In genomic region chr19:53879145-53880037, GRCh38 we compare ENCODE assay signal across 8 cellular contexts. TPM values are rescaled to one million over a fixed set of nuclear protein-coding genes. Genes with fewer than 3 reads are reported as not detected.
DNase-seq lines count a peak whose midpoint lies in the region; ATAC-seq and TF ChIP-seq lines count a peak whose summit lies in the region.

No MANE protein-coding gene starts in this region.

- no peak overlapping the region for H3K4me3 Mint-ChIP-seq in neural crest cell

- H3K9me3 Mint-ChIP-seq in neural crest cell: no peaks in the 10 kb centered on the region

- H3K4me3 ChIP-seq in RWPE2 (ENCODE audit: severe bottlenecking): peak overlapping the region; percentile 33

- peaks cover 4% of the 10 kb centered on the region for H3K36me3 ChIP-seq in RWPE2 (ENCODE audit: low read depth)

- TF ChIP-seq CTCF in RWPE2 (IDR thresholded peaks at IDR 0.05; ENCODE audit: poor library complexity, severe bottlenecking) (no peak), neural crest cell (conservative IDR thresholded peaks at IDR 0.05) (no peak)

- ATAC-seq in GM19324 (IDR thresholded peaks at IDR 0.05; ENCODE audit: low FRiP score, unreplicated experiment) (peak; percentile 75), RWPE2 (ENCODE audit: low read depth) (peak; percentile 91)
- peak; percentile 96 for ATAC-seq in stimulated activated naive CD8-positive, alpha-beta T cell treated with anti-CD3 and anti-CD28 coated beads, Interleukin-15, Interleukin-2, amounts not matched to agents 100 U/mL and 50 U/mL, for 24 hours

- H3K27me3 Mint-ChIP-seq in neural crest cell (ENCODE audit: low read depth): peaks cover 19% of the 10 kb centered on the region

- peaks cover 27% of the 10 kb centered on the region for H3K27me3 ChIP-seq in RWPE2 (ENCODE audit: insufficient read depth, poor library complexity, severe bottlenecking)

- H3K27ac ChIP-seq in RWPE2 (ENCODE audit: poor library complexity, severe bottlenecking): no peak overlapping the region

- peaks cover 12% of the 10 kb centered on the region for H3K4me1 Mint-ChIP-seq in neural crest cell

- peak overlapping the region; percentile 91 for H3K27ac Mint-ChIP-seq in neural crest cell (ENCODE audit: unreplicated experiment)

- no peaks in the 10 kb centered on the region for H3K9me3 ChIP-seq in RWPE2 (ENCODE audit: severe bottlenecking)

- no peaks in the 10 kb centered on the region for H3K4me1 ChIP-seq in RWPE2 (ENCODE audit: insufficient read depth, poor library complexity, severe bottlenecking)

- H3K36me3 Mint-ChIP-seq in neural crest cell (ENCODE audit: low read depth): peaks cover 2% of the 10 kb centered on the region

- DNase-seq in Ammon's horn (ENCODE audit: low spot score): peak; percentile 93
- DNase-seq in HK-2 (ENCODE audit: unreplicated experiment): peak; percentile 92
- DNase-seq in RWPE2 (ENCODE audit: low spot score): peak; percentile 89
- DNase-seq in activated gamma-delta T cell treated with anti-CD3 and anti-CD28 coated beads, Interleukin-2, amount 50 U/mL, for 16 hours (ENCODE audit: low read depth): peak; percentile 77
- DNase-seq in foreskin melanocyte: peak; percentile 75
- DNase-seq in neural crest cell (ENCODE audit: low read depth, low spot score): peak; percentile 99
- DNase-seq in stimulated activated naive CD8-positive, alpha-beta T cell treated with anti-CD3 and anti-CD28 coated beads, Interleukin-15, Interleukin-2, amounts not matched to agents 100 U/mL and 50 U/mL, for 24 hours: peak; percentile 91

RNA-seq across cellular contexts. Expression of gene PRKCG, which starts 2.6 kb away (rescaled TPM):
- 0.55 and 0.65 TPM in 2 replicates for total RNA-seq in neural crest cell

RNA-seq across cellular contexts. Expression of gene MYADM, which starts 11.7 kb away (rescaled TPM):
- total RNA-seq in neural crest cell: 15.0 and 19.1 TPM in 2 replicates

RNA-seq across cellular contexts. Expression of gene CACNG7, which starts 29.7 kb away (rescaled TPM):
- 25.3 and 26.4 TPM in 2 replicates for total RNA-seq in neural crest cell

RNA-seq across cellular contexts. Expression of gene NLRP12, which starts 55.3 kb away (rescaled TPM):
- not detected in 2 replicates for total RNA-seq in neural crest cell
